ENCODE assay signal across 34 cellular contexts in genomic region chrX:106948641-106949040, GRCh38. TPM values are rescaled to one million over a fixed set of nuclear protein-coding genes. Genes with fewer than 3 reads are reported as not detected.
"Had no signal": no experiment of that assay in that cellular context is flagged by ENCODE, and none has a peak within 500 bp of the region (broad histone marks: within the 10 kb centered on the region; RNA-seq: fewer than 3 reads in every experiment).

No MANE protein-coding gene starts in this region.

- ATAC-seq: effector memory CD8-positive, alpha-beta T cell; esophagus mucosa; foreskin keratinocyte; gastroesophageal sphincter; heart left ventricle; left cardiac atrium; left lung; mucosa of descending colon; natural killer cell treated with Interleukin-12 subunit alpha and Interleukin-12 subunit beta and Interleukin-15 and Interleukin-18, amount 100 ng/mL, for 72 hours; sciatic nerve; stimulated activated effector memory CD8-positive, alpha-beta T cell treated with anti-CD3 and anti-CD28 coated beads, Interleukin-12 subunit alpha, Interleukin-12 subunit beta, amount 100 ng/mL, for 72 hours had no signal

- H3K4me3 ChIP-seq: gastroesophageal sphincter, heart left ventricle, hepatocyte, left lung, mucosa of descending colon, prostate gland, right atrium auricular region, stomach, thyroid gland had no signal

- H3K4me2 ChIP-seq: hepatocyte had no signal

- H3K36me3 ChIP-seq: left lung, neutrophil, prostate gland, right atrium auricular region, thyroid gland had no signal

- H3K4me1 ChIP-seq: foreskin keratinocyte, gastroesophageal sphincter, heart left ventricle, left lung, prostate gland, right atrium auricular region, thyroid gland had no signal

- H3K36me3 Mint-ChIP-seq: mesothelial cell of epicardium; naive B cell; natural killer cell treated with Interleukin-12 subunit alpha and Interleukin-12 subunit beta and Interleukin-15 and Interleukin-18, amount 100 ng/mL, for 72 hours; stimulated activated effector memory CD8-positive, alpha-beta T cell treated with anti-CD3 and anti-CD28 coated beads, Interleukin-12 subunit alpha, Interleukin-12 subunit beta, amount 100 ng/mL, for 72 hours had no signal

- DNase-seq: cortex of kidney; effector memory CD8-positive, alpha-beta T cell; foreskin keratinocyte; heart left ventricle; left cardiac atrium; left lung; mesenchymal stem cell; mucosa of descending colon; naive B cell; stimulated activated CD4-positive, alpha-beta T cell treated with anti-CD3 and anti-CD28 coated beads, Interleukin-2, amount 100 ng/mL, for 24 hours; stimulated activated CD4-positive, alpha-beta T cell treated with anti-CD3 and anti-CD28 coated beads, Interleukin-4, amount 100 ng/mL, for 24 hours; stimulated activated naive CD4-positive, alpha-beta T cell treated with Interleukin-2 at 50 U/mL for 16 hours; stomach; thyroid gland had no signal

- H3K27ac Mint-ChIP-seq: effector memory CD8-positive, alpha-beta T cell; mesothelial cell of epicardium; naive B cell; natural killer cell treated with Interleukin-12 subunit alpha and Interleukin-12 subunit beta and Interleukin-15 and Interleukin-18, amount 100 ng/mL, for 72 hours; stimulated activated effector memory CD8-positive, alpha-beta T cell treated with anti-CD3 and anti-CD28 coated beads, Interleukin-12 subunit alpha, Interleukin-12 subunit beta, amount 100 ng/mL, for 72 hours; type B pancreatic cell had no signal

- H3K4me1 Mint-ChIP-seq: mesothelial cell of epicardium; naive B cell; stimulated activated effector memory CD8-positive, alpha-beta T cell treated with anti-CD3 and anti-CD28 coated beads, Interleukin-12 subunit alpha, Interleukin-12 subunit beta, amount 100 ng/mL, for 72 hours had no signal

- H3K79me2 ChIP-seq: hepatocyte had no signal

- H3K27ac ChIP-seq: foreskin keratinocyte, gastroesophageal sphincter, heart left ventricle, hepatocyte, left lung, neutrophil, prostate gland, right atrium auricular region, stomach, thyroid gland had no signal

- H2AFZ ChIP-seq: hepatocyte had no signal

- H3K27me3 ChIP-seq: foreskin keratinocyte, gastroesophageal sphincter, hepatocyte, neutrophil, right atrium auricular region, stomach, thyroid gland had no signal

- H3K27me3 Mint-ChIP-seq: effector memory CD8-positive, alpha-beta T cell; naive B cell; type B pancreatic cell had no signal

- H3K4me3 Mint-ChIP-seq: effector memory CD8-positive, alpha-beta T cell; mesothelial cell of epicardium; naive B cell; natural killer cell treated with Interleukin-12 subunit alpha and Interleukin-12 subunit beta and Interleukin-15 and Interleukin-18, amount 100 ng/mL, for 72 hours; neural crest cell; stimulated activated effector memory CD8-positive, alpha-beta T cell treated with anti-CD3 and anti-CD28 coated beads, Interleukin-12 subunit alpha, Interleukin-12 subunit beta, amount 100 ng/mL, for 72 hours; type B pancreatic cell had no signal

- H3K9me3 ChIP-seq: gastroesophageal sphincter, heart left ventricle, left lung, mucosa of descending colon, neutrophil, prostate gland, right atrium auricular region, stomach, thyroid gland had no signal

RNA-seq across cellular contexts. Expression of gene CLDN2, which starts 28.4 kb away (rescaled TPM):
- total RNA-seq: dermis microvascular lymphatic vessel endothelial cell; esophagus mucosa; foreskin keratinocyte; gastroesophageal sphincter; heart left ventricle; lower leg skin; lung microvascular endothelial cell; mesothelial cell of epicardium; natural killer cell treated with Interleukin-12 subunit alpha and Interleukin-12 subunit beta and Interleukin-15 and Interleukin-18, amount 100 ng/mL, for 72 hours; neural crest cell; right atrium auricular region; sciatic nerve; temporal lobe; urinary bladder had no signal
- polyA plus RNA-seq: foreskin keratinocyte, heart left ventricle, urinary bladder had no signal

RNA-seq across cellular contexts. Expression of gene RIPPLY1, which starts 45.5 kb away (rescaled TPM):
- total RNA-seq: dermis microvascular lymphatic vessel endothelial cell; esophagus mucosa; foreskin keratinocyte; gastroesophageal sphincter; heart left ventricle; hepatocyte; kidney epithelial cell; left cardiac atrium; left lung; lower leg skin; lung microvascular endothelial cell; mesothelial cell of epicardium; mucosa of descending colon; natural killer cell treated with Interleukin-12 subunit alpha and Interleukin-12 subunit beta and Interleukin-15 and Interleukin-18, amount 100 ng/mL, for 72 hours; neural crest cell; prostate gland; right atrium auricular region; skeletal muscle tissue; stomach; subcutaneous adipose tissue; thyroid gland; urinary bladder had no signal
- polyA plus RNA-seq: foreskin keratinocyte, stomach, urinary bladder had no signal
